In the genomic region with DNA sequence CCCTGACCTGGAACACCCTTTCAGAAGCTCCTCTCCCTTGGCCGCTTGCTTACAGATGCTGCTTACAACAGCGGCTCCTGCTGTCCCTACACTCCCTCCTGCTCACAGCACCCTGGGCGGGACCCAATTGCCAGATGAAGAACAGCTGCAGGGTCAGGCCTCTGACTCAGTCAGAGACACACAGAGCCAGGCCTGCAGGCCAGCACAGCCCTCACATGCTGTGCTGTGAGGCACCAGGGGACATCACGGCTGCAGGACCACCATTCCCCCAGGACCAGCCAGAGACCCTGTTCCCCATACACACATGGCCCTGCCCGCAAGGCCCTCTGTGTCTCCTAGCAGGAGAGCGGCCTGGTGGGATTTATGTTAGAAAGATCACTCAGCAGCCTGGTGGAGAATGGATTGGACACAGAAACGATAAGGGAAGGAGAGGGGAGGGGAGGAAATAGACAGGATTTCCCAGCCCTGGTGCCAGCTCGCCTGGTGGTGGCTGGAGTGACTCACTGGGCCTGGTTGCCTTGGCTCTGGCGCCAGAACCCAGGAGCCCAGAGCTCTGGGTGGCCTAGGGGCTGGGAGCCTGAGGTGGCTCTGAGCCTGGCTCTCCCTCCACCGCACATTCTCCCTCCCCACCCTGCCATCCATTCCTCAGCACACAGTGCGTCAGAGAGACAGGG, we compare ENCODE assay signal across 9 cellular contexts. TPM values are rescaled to one million over a fixed set of nuclear protein-coding genes. Genes with fewer than 3 reads are reported as not detected.
DNase-seq lines count a peak whose midpoint lies in the region; ATAC-seq and TF ChIP-seq lines count a peak whose summit lies in the region.
"Had no signal": no experiment of that assay in that cellular context is flagged by ENCODE, and none has a peak within 500 bp of the region (broad histone marks: within the 10 kb centered on the region; RNA-seq: fewer than 3 reads in every experiment).

No MANE protein-coding gene starts in this region.

- no peak overlapping the region for H2AFZ ChIP-seq in MM.1S (ENCODE audit: low read length)

- H3K4me3 Mint-ChIP-seq in activated naive CD8-positive, alpha-beta T cell treated with anti-CD3 and anti-CD28 coated beads, Interleukin-2, amount 10 ng/mL, durations not matched to agents 7 days and 5 days = no peak overlapping the region
- H3K4me3 Mint-ChIP-seq in activated naive CD8-positive, alpha-beta T cell treated with anti-CD3 and anti-CD28 coated beads for 36 hours = no peak overlapping the region
- no peak overlapping the region for H3K4me3 Mint-ChIP-seq in activated CD4-positive, alpha-beta T cell treated with anti-CD3 and anti-CD28 coated beads, Interleukin-2, amount 10 ng/mL, durations not matched to agents 24 days and 14 days

- peak in 1 of 2 donors; percentile 45 for TF ChIP-seq POLR2A in sigmoid colon (IDR thresholded peaks at IDR 0.05)

- H3K27ac ChIP-seq in ascending aorta = peak overlapping the region; percentile 89 to 96
- H3K27ac ChIP-seq in right atrium auricular region = peak overlapping the region; percentile 66 to 80
- peak overlapping the region; percentile 77 to 92 (median 86) for H3K27ac ChIP-seq in sigmoid colon
- no peak overlapping the region for H3K27ac ChIP-seq in MM.1S (ENCODE audit: low read length)

- H3F3A ChIP-seq in MM.1S (ENCODE audit: insufficient read depth, low read length) = no peaks in the 10 kb centered on the region

- no peaks in the 10 kb centered on the region for H4K20me1 ChIP-seq in MM.1S (ENCODE audit: insufficient read depth, low read length)

- no peak overlapping the region for H3K9ac ChIP-seq in MM.1S (ENCODE audit: low read length)

- H3K36me3 Mint-ChIP-seq in activated naive CD8-positive, alpha-beta T cell treated with anti-CD3 and anti-CD28 coated beads, Interleukin-2, amount 10 ng/mL, durations not matched to agents 7 days and 5 days = no peaks in the 10 kb centered on the region
- H3K36me3 Mint-ChIP-seq in activated naive CD8-positive, alpha-beta T cell treated with anti-CD3 and anti-CD28 coated beads for 36 hours = no peaks in the 10 kb centered on the region
- H3K36me3 Mint-ChIP-seq in activated CD4-positive, alpha-beta T cell treated with anti-CD3 and anti-CD28 coated beads, Interleukin-2, amount 10 ng/mL, durations not matched to agents 24 days and 14 days (ENCODE audit: low read depth) = no peaks in the 10 kb centered on the region

- H3K4me2 ChIP-seq in MM.1S (ENCODE audit: low read depth, low read length) = no peak overlapping the region

- 19 to 56% methylated on average over 11 of the region's 11 CpGs for WGBS in sigmoid colon, 2 donors

- H3K4me3 ChIP-seq in ascending aorta = peak overlapping the region in 1 of 2 donors; percentile 9
- H3K4me3 ChIP-seq in right atrium auricular region = no peak overlapping the region
- H3K4me3 ChIP-seq in sigmoid colon = no peak overlapping the region
- H3K4me3 ChIP-seq in MM.1S (ENCODE audit: low read length) = no peak overlapping the region

- intact Hi-C loops in ascending aorta (cut with DNase I) = loop anchor here (1.0 kb wide), 2 partner anchors 8 to 26 kb away; no protein-coding TSS in a partner anchor
- intact Hi-C loops in sigmoid colon (cut with DNase I) = loop anchor here (1.0 kb wide), 1 partner anchor 26 kb away; no protein-coding TSS in a partner anchor
- intact Hi-C loops in activated CD4-positive, alpha-beta T cell treated with anti-CD3 and anti-CD28 coated beads, Interleukin-2, amount 10 ng/mL, durations not matched to agents 24 days and 14 days (cut with micrococcal nuclease) = no loop called here

- no peaks in the 10 kb centered on the region for H3K79me2 ChIP-seq in MM.1S (ENCODE audit: low read length)

- no peaks in the 10 kb centered on the region for H3K9me2 ChIP-seq in MM.1S (replicated peaks; ENCODE audit: insufficient read depth, low read length)

- peak; percentile 19 for ATAC-seq in activated naive CD8-positive, alpha-beta T cell treated with anti-CD3 and anti-CD28 coated beads, Interleukin-2, amount 10 ng/mL, durations not matched to agents 7 days and 5 days (ENCODE audit: low read depth)
- no peak for ATAC-seq in HG02588 (IDR thresholded peaks at IDR 0.05; ENCODE audit: unreplicated experiment)

- POLR2A ChIA-PET in activated naive CD8-positive, alpha-beta T cell treated with anti-CD3 and anti-CD28 coated beads, Interleukin-2, amount 10 ng/mL, durations not matched to agents 7 days and 5 days (lab: Charles Lee) = interaction anchor here (2.2 kb wide), 1 partner anchor 9 kb away, joined by 21 read pairs; no protein-coding TSS in a partner anchor

- no peak for DNase-seq in activated naive CD8-positive, alpha-beta T cell treated with anti-CD3 and anti-CD28 coated beads, Interleukin-2, amount 10 ng/mL, durations not matched to agents 7 days and 5 days
- no peak for DNase-seq in activated naive CD8-positive, alpha-beta T cell treated with anti-CD3 and anti-CD28 coated beads for 36 hours
- DNase-seq in ascending aorta (ENCODE audit: low spot score in 2 of 2) (peak; percentile 80 to 95), right atrium auricular region (ENCODE audit: low spot score) (peak; percentile 93), sigmoid colon (peak; percentile 98), MM.1S (no peak)
- no peak for DNase-seq in activated CD4-positive, alpha-beta T cell treated with anti-CD3 and anti-CD28 coated beads, Interleukin-2, amount 10 ng/mL, durations not matched to agents 24 days and 14 days
- DNase-seq: DND-41 had no signal

- peaks cover 18% of the 10 kb centered on the region for H3K4me1 Mint-ChIP-seq in activated naive CD8-positive, alpha-beta T cell treated with anti-CD3 and anti-CD28 coated beads, Interleukin-2, amount 10 ng/mL, durations not matched to agents 7 days and 5 days
- H3K4me1 Mint-ChIP-seq in activated naive CD8-positive, alpha-beta T cell treated with anti-CD3 and anti-CD28 coated beads for 36 hours = peaks cover 21% of the 10 kb centered on the region
- H3K4me1 Mint-ChIP-seq in activated CD4-positive, alpha-beta T cell treated with anti-CD3 and anti-CD28 coated beads, Interleukin-2, amount 10 ng/mL, durations not matched to agents 24 days and 14 days = peaks cover 18% of the 10 kb centered on the region

- peak; percentile 44 to 67 (median 48) for TF ChIP-seq CTCF in ascending aorta (IDR thresholded peaks at IDR 0.05)
- peak in 1 of 2 donors; percentile 54 for TF ChIP-seq CTCF in right atrium auricular region (IDR thresholded peaks at IDR 0.05)
- peak; percentile 26 to 63 (median 58) for TF ChIP-seq CTCF in sigmoid colon (IDR thresholded peaks at IDR 0.05)
- TF ChIP-seq CTCF in MM.1S (IDR thresholded peaks at IDR 0.05; ENCODE audit: low read length) = no peak

- no peaks in the 10 kb centered on the region for H3K27me3 ChIP-seq in ascending aorta
- H3K27me3 ChIP-seq in right atrium auricular region = no peaks in the 10 kb centered on the region
- no peaks in the 10 kb centered on the region for H3K27me3 ChIP-seq in sigmoid colon
- peaks cover 10% of the 10 kb centered on the region; the same call in 1 of the 2 replicates for H3K27me3 ChIP-seq in MM.1S (replicated peaks; ENCODE audit: insufficient read depth, low read length)

- TF ChIP-seq EP300 in sigmoid colon (IDR thresholded peaks at IDR 0.05) = no peak

- peaks cover 1% of the 10 kb centered on the region for H3K9me3 Mint-ChIP-seq in activated naive CD8-positive, alpha-beta T cell treated with anti-CD3 and anti-CD28 coated beads, Interleukin-2, amount 10 ng/mL, durations not matched to agents 7 days and 5 days
- H3K9me3 Mint-ChIP-seq in activated naive CD8-positive, alpha-beta T cell treated with anti-CD3 and anti-CD28 coated beads for 36 hours = peaks cover 6% of the 10 kb centered on the region
- no peaks in the 10 kb centered on the region for H3K9me3 Mint-ChIP-seq in activated CD4-positive, alpha-beta T cell treated with anti-CD3 and anti-CD28 coated beads, Interleukin-2, amount 10 ng/mL, durations not matched to agents 24 days and 14 days

- H3K27ac Mint-ChIP-seq in activated naive CD8-positive, alpha-beta T cell treated with anti-CD3 and anti-CD28 coated beads, Interleukin-2, amount 10 ng/mL, durations not matched to agents 7 days and 5 days = no peak overlapping the region
- no peak overlapping the region for H3K27ac Mint-ChIP-seq in activated naive CD8-positive, alpha-beta T cell treated with anti-CD3 and anti-CD28 coated beads for 36 hours
- H3K27ac Mint-ChIP-seq in activated CD4-positive, alpha-beta T cell treated with anti-CD3 and anti-CD28 coated beads, Interleukin-2, amount 10 ng/mL, durations not matched to agents 24 days and 14 days = no peak overlapping the region

- peaks cover 20 to 43% of the 10 kb centered on the region in 2 donors for H3K4me1 ChIP-seq in ascending aorta
- H3K4me1 ChIP-seq in right atrium auricular region = peaks cover 0 to 34% of the 10 kb centered on the region in 2 donors
- peaks cover 2 to 44% (median 35%) of the 10 kb centered on the region in 4 donors for H3K4me1 ChIP-seq in sigmoid colon
- H3K4me1 ChIP-seq in MM.1S (ENCODE audit: low read length) = no peaks in the 10 kb centered on the region

- no peaks in the 10 kb centered on the region for H3K36me3 ChIP-seq in ascending aorta
- H3K36me3 ChIP-seq in right atrium auricular region = no peaks in the 10 kb centered on the region
- H3K36me3 ChIP-seq in sigmoid colon = no peaks in the 10 kb centered on the region
- H3K36me3 ChIP-seq in MM.1S (replicated peaks; ENCODE audit: insufficient read depth, low read length) = no peaks in the 10 kb centered on the region

- H3K9me3 ChIP-seq in ascending aorta = no peaks in the 10 kb centered on the region
- H3K9me3 ChIP-seq in right atrium auricular region = peaks cover 0 to 3% of the 10 kb centered on the region in 2 donors
- H3K9me3 ChIP-seq in sigmoid colon = no peaks in the 10 kb centered on the region
- no peaks in the 10 kb centered on the region for H3K9me3 ChIP-seq in MM.1S (replicated peaks; ENCODE audit: insufficient read depth, low read length)

- H3K27me3 Mint-ChIP-seq in activated naive CD8-positive, alpha-beta T cell treated with anti-CD3 and anti-CD28 coated beads, Interleukin-2, amount 10 ng/mL, durations not matched to agents 7 days and 5 days = peaks cover 15% of the 10 kb centered on the region
- no peaks in the 10 kb centered on the region for H3K27me3 Mint-ChIP-seq in activated naive CD8-positive, alpha-beta T cell treated with anti-CD3 and anti-CD28 coated beads for 36 hours
- H3K27me3 Mint-ChIP-seq in activated CD4-positive, alpha-beta T cell treated with anti-CD3 and anti-CD28 coated beads, Interleukin-2, amount 10 ng/mL, durations not matched to agents 24 days and 14 days = peaks cover 15% of the 10 kb centered on the region

RNA-seq across cellular contexts. Expression of a gene that starts 6.7 kb away (rescaled TPM):
- 1 to 10 TPM; 2.8 to 3.8 TPM for total RNA-seq in activated naive CD8-positive, alpha-beta T cell treated with anti-CD3 and anti-CD28 coated beads, Interleukin-2, amount 10 ng/mL, durations not matched to agents 7 days and 5 days
- 1 to 10 TPM; 2.2 to 2.4 TPM for total RNA-seq in activated naive CD8-positive, alpha-beta T cell treated with anti-CD3 and anti-CD28 coated beads for 36 hours
- total RNA-seq in ascending aorta = 7.9 TPM
- 1 to 10 TPM; 2.6 to 4.0 TPM for total RNA-seq in right atrium auricular region
- 10 to 100 TPM in 1 of 4 donors, 1 to 10 TPM in 3; 4.1 to 12.5 (median 6.7) TPM for total RNA-seq in sigmoid colon
- 100 to 1,000 TPM in 1 of 3 donors, 10 to 100 TPM in 2; 89.5 to 110 (median 90.8) TPM for polyA plus RNA-seq in sigmoid colon
- total RNA-seq in activated CD4-positive, alpha-beta T cell treated with anti-CD3 and anti-CD28 coated beads, Interleukin-2, amount 10 ng/mL, durations not matched to agents 24 days and 14 days = 0.30 TPM in 1 of 2 replicates, not detected in the other

RNA-seq across cellular contexts. Expression of a gene that starts 29.2 kb away (rescaled TPM):
- total RNA-seq in activated naive CD8-positive, alpha-beta T cell treated with anti-CD3 and anti-CD28 coated beads, Interleukin-2, amount 10 ng/mL, durations not matched to agents 7 days and 5 days = not detected
- total RNA-seq in activated naive CD8-positive, alpha-beta T cell treated with anti-CD3 and anti-CD28 coated beads for 36 hours = not detected
- not detected for total RNA-seq in ascending aorta
- total RNA-seq in right atrium auricular region = not detected
- total RNA-seq in sigmoid colon = 1 to 10 TPM in 1 of 4 donors, not detected in 3; 1.4 TPM
- 1 to 10 TPM in 1 of 3 donors, not detected in 2; 4.5 TPM for polyA plus RNA-seq in sigmoid colon
- not detected in 2 replicates for total RNA-seq in activated CD4-positive, alpha-beta T cell treated with anti-CD3 and anti-CD28 coated beads, Interleukin-2, amount 10 ng/mL, durations not matched to agents 24 days and 14 days

RNA-seq across cellular contexts. Expression of a gene that starts 39.3 kb away (rescaled TPM):
- not detected for total RNA-seq in activated naive CD8-positive, alpha-beta T cell treated with anti-CD3 and anti-CD28 coated beads, Interleukin-2, amount 10 ng/mL, durations not matched to agents 7 days and 5 days
- not detected for total RNA-seq in activated naive CD8-positive, alpha-beta T cell treated with anti-CD3 and anti-CD28 coated beads for 36 hours
- not detected for total RNA-seq in ascending aorta
- total RNA-seq in right atrium auricular region = not detected
- not detected for total RNA-seq in sigmoid colon
- polyA plus RNA-seq in sigmoid colon = 10 to 100 TPM; 14.4 to 29.7 (median 19.0) TPM
- total RNA-seq in activated CD4-positive, alpha-beta T cell treated with anti-CD3 and anti-CD28 coated beads, Interleukin-2, amount 10 ng/mL, durations not matched to agents 24 days and 14 days = not detected in 2 replicates

RNA-seq across cellular contexts. Expression of a gene that starts 54.6 kb away (rescaled TPM):
- under 1 TPM; 0.22 to 0.37 TPM for total RNA-seq in activated naive CD8-positive, alpha-beta T cell treated with anti-CD3 and anti-CD28 coated beads, Interleukin-2, amount 10 ng/mL, durations not matched to agents 7 days and 5 days
- total RNA-seq in activated naive CD8-positive, alpha-beta T cell treated with anti-CD3 and anti-CD28 coated beads for 36 hours = under 1 TPM; 0.06 to 0.16 TPM
- total RNA-seq in ascending aorta (46.4 TPM), right atrium auricular region (1 to 10 TPM; 1.4 to 5.0 TPM), sigmoid colon (10 to 100 TPM in 2 of 4 donors, 1 to 10 TPM in 2; 7.7 to 12.8 (median 9.7) TPM)
- polyA plus RNA-seq in sigmoid colon = 1 to 10 TPM; 1.8 to 3.6 (median 2.1) TPM
- 0.07 TPM in 1 of 2 replicates, not detected in the other for total RNA-seq in activated CD4-positive, alpha-beta T cell treated with anti-CD3 and anti-CD28 coated beads, Interleukin-2, amount 10 ng/mL, durations not matched to agents 24 days and 14 days

Comparison
In these comparisons a context has a peak if more than half of its experiments do, and no peak if none do; other contexts are left out.
1. DNase-seq: peak in ascending aorta (2 of 2), right atrium auricular region (single experiment) and sigmoid colon (single experiment); none in activated naive CD8-positive, alpha-beta T cell treated with anti-CD3 and anti-CD28 coated beads, Interleukin-2, amount 10 ng/mL, durations not matched to agents 7 days and 5 days (single experiment), activated naive CD8-positive, alpha-beta T cell treated with anti-CD3 and anti-CD28 coated beads for 36 hours (single experiment), MM.1S (single experiment) and activated CD4-positive, alpha-beta T cell treated with anti-CD3 and anti-CD28 coated beads, Interleukin-2, amount 10 ng/mL, durations not matched to agents 24 days and 14 days (single experiment).